Comparison of ENCODE assay signal across 8 cellular contexts in the genomic region with DNA sequence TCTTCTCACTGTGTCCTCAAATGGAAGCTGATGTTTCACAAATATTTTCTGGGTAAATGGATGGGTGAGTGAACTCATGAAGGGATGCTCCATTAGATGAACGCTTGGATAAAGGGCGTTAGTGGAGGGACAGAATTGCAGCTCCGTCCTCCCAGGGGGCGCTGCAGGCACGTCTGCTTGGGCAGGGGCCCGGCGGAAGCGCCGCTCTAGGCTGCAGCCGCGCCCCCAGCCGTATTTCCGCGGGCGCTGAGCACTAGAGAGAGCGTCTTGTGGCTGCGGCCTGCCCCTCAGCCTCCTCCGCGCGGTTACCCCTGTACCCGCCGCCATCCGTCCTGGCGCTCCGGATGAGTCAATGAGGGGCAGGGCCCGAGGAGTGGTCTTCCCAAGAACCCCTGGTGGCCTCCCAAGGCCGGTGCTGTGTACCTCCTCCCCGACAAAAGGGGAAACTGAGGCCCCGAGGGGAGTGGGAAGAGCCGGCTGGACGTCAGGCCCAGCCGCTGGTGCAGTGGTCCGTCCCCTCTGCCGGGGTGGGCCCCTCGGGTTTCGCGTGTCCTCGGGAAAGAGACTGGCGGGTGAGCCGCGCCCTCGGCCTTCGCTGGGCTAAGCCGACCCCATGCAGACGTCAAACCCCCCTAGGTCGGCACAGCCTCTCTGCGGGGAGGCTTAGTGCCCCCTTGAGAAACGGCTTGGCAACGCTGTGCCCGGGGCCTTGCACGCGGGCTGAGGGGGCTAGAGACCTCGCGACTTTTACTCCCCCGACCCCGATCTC. TPM values are rescaled to one million over a fixed set of nuclear protein-coding genes. Genes with fewer than 3 reads are reported as not detected.
DNase-seq lines count a peak whose midpoint lies in the region; ATAC-seq and TF ChIP-seq lines count a peak whose summit lies in the region.

No MANE protein-coding gene starts in this region.

- peak; percentile 78 for DNase-seq in DMS114 treated with DMSO at 0.1 percent for 48 hours (lab: John Stamatoyannopoulos, UW; ENCODE audit: unreplicated experiment)
- peak; percentile 92 for DNase-seq in Jurkat, Clone E6-1 (ENCODE audit: low read depth, low spot score)
- peak; percentile 95 for DNase-seq in OCI-M1 (lab: John Stamatoyannopoulos, UW)
- peak; percentile 94 for DNase-seq in activated T-cell treated with anti-CD3 and anti-CD28 coated beads for 48 hours (ENCODE audit: low read depth)
- peak; percentile 97 to 98 for DNase-seq in erythroblast (lab: John Stamatoyannopoulos, UW)
- peak; percentile 91 for DNase-seq in mucosa of gallbladder (ENCODE audit: low spot score)
- peak; percentile 83 to 86 for DNase-seq in stimulated activated CD8-positive, alpha-beta memory T cell treated with anti-CD3 and anti-CD28 coated beads, Interleukin-4, amount 100 ng/mL, for 1 hour (ENCODE audit: low read depth in 2 of 2, low spot score in 1 of 2)

- peak overlapping the region; percentile 95 for H3K4me3 ChIP-seq in Jurkat, Clone E6-1 (ENCODE audit: low read length)

- peak; percentile 95 for TF ChIP-seq POLR2A in erythroblast (IDR thresholded peaks at IDR 0.05; ENCODE audit: low read length)

- peak; percentile 70 for ATAC-seq in GM21576 (IDR thresholded peaks at IDR 0.05; ENCODE audit: unreplicated experiment)

RNA-seq across cellular contexts. Expression of gene SNHG17, which starts 11.5 kb away (rescaled TPM):
- 94.8 TPM for polyA plus RNA-seq in Jurkat, Clone E6-1 (2012; ENCODE audit: insufficient read depth, insufficient read length)
- total RNA-seq in mucosa of gallbladder, result 15.1 TPM

RNA-seq across cellular contexts. Expression of gene RALGAPB, which starts 26.0 kb away (rescaled TPM):
- polyA plus RNA-seq in Jurkat, Clone E6-1 (2012; ENCODE audit: insufficient read depth, insufficient read length), result 20.4 TPM
- total RNA-seq in mucosa of gallbladder, result 36.5 TPM

Comparison
In these comparisons a context has a peak if more than half of its experiments do, and no peak if none do; other contexts are left out.
1. Peak in every context shown above with its lines: DNase-seq, ATAC-seq and H3K4me3 ChIP-seq.